Comparison of ENCODE assay signal across 1 cellular context in the genomic region with DNA sequence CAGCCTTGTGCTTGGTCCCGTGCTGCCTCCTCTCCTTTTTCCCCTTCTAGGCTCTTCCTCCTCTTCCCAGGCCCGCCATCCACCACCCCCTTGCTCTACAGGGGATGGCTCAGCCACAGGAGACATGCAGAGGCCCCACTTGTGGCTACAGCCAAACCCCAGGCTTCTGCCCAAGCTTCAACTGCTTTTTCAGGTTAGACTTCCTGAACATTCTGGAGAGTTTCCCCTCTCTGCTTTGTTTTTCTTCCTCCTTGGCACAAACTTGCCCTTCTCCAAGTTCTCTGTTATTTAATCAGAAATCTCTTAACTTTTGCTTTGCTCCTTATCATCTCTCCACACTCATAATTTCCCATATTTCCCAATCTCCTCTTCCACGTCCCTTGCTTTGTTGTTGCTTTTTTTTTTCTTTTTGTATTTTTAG.
TF ChIP-seq lines count a peak whose summit lies in the region.

No MANE protein-coding gene starts in this region.

TF ChIP-seq in SK-N-SH, 30 proteins besides CTCF, POLR2A, EP300 and RAD21:
- TF ChIP-seq FOXJ3 (CRISPR knock-in tag; IDR thresholded peaks at IDR 0.05), result no peak
- no peak for TF ChIP-seq RFX5 (IDR thresholded peaks at IDR 0.05; ENCODE audit: low read length)
- no peak for TF ChIP-seq JUND (IDR thresholded peaks at IDR 0.05)
- no peak for TF ChIP-seq MXI1 (IDR thresholded peaks at IDR 0.05; ENCODE audit: low read depth, low read length)
- TF ChIP-seq RXRA (IDR thresholded peaks at IDR 0.05; ENCODE audit: borderline replicate concordance, low read depth), result no peak
- no peak for TF ChIP-seq TAF1 (IDR thresholded peaks at IDR 0.05; ENCODE audit: borderline replicate concordance, low read depth, low read length)
- TF ChIP-seq RCOR1 (IDR thresholded peaks at IDR 0.05; ENCODE audit: low read length), result no peak
- no peak for TF ChIP-seq EZH2phosphoT487 (IDR thresholded peaks at IDR 0.05; ENCODE audit: borderline replicate concordance, low read depth)
- no peak for TF ChIP-seq FOXM1 (IDR thresholded peaks at IDR 0.05; ENCODE audit: low read depth)
- TF ChIP-seq, protein P1, sequence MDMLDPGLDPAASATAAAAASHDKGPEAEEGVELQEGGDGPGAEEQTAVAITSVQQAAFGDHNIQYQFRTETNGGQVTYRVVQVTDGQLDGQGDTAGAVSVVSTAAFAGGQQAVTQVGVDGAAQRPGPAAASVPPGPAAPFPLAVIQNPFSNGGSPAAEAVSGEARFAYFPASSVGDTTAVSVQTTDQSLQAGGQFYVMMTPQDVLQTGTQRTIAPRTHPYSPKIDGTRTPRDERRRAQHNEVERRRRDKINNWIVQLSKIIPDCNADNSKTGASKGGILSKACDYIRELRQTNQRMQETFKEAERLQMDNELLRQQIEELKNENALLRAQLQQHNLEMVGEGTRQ (IDR thresholded peaks at IDR 0.05; ENCODE audit: borderline replicate concordance, low read depth, low read length), result no peak
- TF ChIP-seq, protein P2, sequence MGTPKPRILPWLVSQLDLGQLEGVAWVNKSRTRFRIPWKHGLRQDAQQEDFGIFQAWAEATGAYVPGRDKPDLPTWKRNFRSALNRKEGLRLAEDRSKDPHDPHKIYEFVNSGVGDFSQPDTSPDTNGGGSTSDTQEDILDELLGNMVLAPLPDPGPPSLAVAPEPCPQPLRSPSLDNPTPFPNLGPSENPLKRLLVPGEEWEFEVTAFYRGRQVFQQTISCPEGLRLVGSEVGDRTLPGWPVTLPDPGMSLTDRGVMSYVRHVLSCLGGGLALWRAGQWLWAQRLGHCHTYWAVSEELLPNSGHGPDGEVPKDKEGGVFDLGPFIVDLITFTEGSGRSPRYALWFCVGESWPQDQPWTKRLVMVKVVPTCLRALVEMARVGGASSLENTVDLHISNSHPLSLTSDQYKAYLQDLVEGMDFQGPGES (IDR thresholded peaks at IDR 0.05; ENCODE audit: low read depth, low read length), result no peak
